ENCODE assay signal across 18 cellular contexts in the genomic region with DNA sequence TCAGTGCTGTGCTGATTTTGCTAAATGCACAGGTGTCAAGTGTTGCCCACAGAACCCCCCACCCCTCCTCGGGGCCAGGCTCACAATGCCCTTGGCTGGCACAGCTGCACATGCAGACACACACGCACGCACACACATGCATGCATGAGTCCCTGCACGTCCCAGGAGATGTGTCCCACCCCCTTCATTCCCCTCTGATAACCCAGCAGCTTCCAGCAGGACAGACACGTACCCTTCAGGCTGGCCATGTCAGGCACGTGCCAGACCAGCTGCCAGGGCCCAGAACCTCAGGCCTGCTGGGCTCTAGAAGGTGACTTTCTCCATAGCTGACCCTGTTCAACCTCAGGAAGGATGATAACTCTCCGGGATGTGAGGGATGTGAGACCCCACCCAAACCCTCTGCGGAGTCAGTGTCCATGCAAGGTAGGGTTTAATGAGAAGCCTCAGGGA. TPM values are rescaled to one million over a fixed set of nuclear protein-coding genes. Genes with fewer than 3 reads are reported as not detected.
DNase-seq lines count a peak whose midpoint lies in the region; ATAC-seq and TF ChIP-seq lines count a peak whose summit lies in the region.
"Had no signal": no experiment of that assay in that cellular context is flagged by ENCODE, and none has a peak within 500 bp of the region (broad histone marks: within the 10 kb centered on the region; RNA-seq: fewer than 3 reads in every experiment).

No MANE protein-coding gene starts in this region.

- H3F3A ChIP-seq in OCI-LY1 (ENCODE audit: insufficient read depth, low read length), result no peaks in the 10 kb centered on the region

- H3K36me3 ChIP-seq in BE2C, result no peaks in the 10 kb centered on the region
- H3K36me3 ChIP-seq in OCI-LY1 (ENCODE audit: insufficient read depth, low read length), result no peaks in the 10 kb centered on the region
- H3K36me3 ChIP-seq: SJCRH30 had no signal

- H3K27ac ChIP-seq in OCI-LY1 (ENCODE audit: low read depth, low read length, poor library complexity, severe bottlenecking), result no peak overlapping the region
- no peak overlapping the region for H3K27ac ChIP-seq in right cardiac atrium (ENCODE audit: low read length)
- H3K27ac ChIP-seq: SJCRH30 had no signal

- H3K36me3 Mint-ChIP-seq in activated T-cell treated with anti-CD3 and anti-CD28 coated beads, Interleukin-2, amount 50 U/mL, for 72 hours (ENCODE audit: insufficient read depth in 2 of 2), result no peaks in the 10 kb centered on the region

- H3K4me1 ChIP-seq in BE2C, result peaks cover 36% of the 10 kb centered on the region
- H3K4me1 ChIP-seq in OCI-LY1 (ENCODE audit: insufficient read depth, low read length, severe bottlenecking), result peaks cover 72% of the 10 kb centered on the region
- peaks cover 4% of the 10 kb centered on the region for H3K4me1 ChIP-seq in right cardiac atrium (ENCODE audit: control insufficient read depth, insufficient read depth, low read length)

- no peaks in the 10 kb centered on the region for H3K9me3 Mint-ChIP-seq in activated T-cell treated with anti-CD3 and anti-CD28 coated beads, Interleukin-2, amount 50 U/mL, for 72 hours

- intact Hi-C loops in right cardiac atrium (cut with DNase I), result loop anchor here in 1 of 4 donors (10.0 kb wide), 1 partner anchor 418 kb away; no protein-coding TSS in a partner anchor

- H3K27me3 ChIP-seq in BE2C (no peaks in the 10 kb centered on the region), OCI-LY1 (ENCODE audit: insufficient read depth, low read length) (no peaks in the 10 kb centered on the region), right cardiac atrium (ENCODE audit: control insufficient read depth, insufficient read depth) (no peaks in the 10 kb centered on the region)
- H3K27me3 ChIP-seq: SJCRH30 had no signal

- peaks cover 7% of the 10 kb centered on the region for H3K27me3 Mint-ChIP-seq in activated T-cell treated with anti-CD3 and anti-CD28 coated beads, Interleukin-2, amount 50 U/mL, for 72 hours (ENCODE audit: low read depth)

- H3K4me3 ChIP-seq in BE2C (ENCODE audit: low read depth, low read length) (peak overlapping the region; percentile 21), OCI-LY1 (ENCODE audit: low read depth, low read length, poor library complexity, severe bottlenecking) (peak overlapping the region; percentile 40), right cardiac atrium (ENCODE audit: low read length) (no peak overlapping the region)
- H3K4me3 ChIP-seq: SJCRH30 had no signal

- 63% methylated on average over 8 of the region's 8 CpGs for WGBS in right cardiac atrium

- H4K20me1 ChIP-seq in OCI-LY1 (ENCODE audit: insufficient read depth, low read length), result no peaks in the 10 kb centered on the region

- no peak overlapping the region for H3K4me3 Mint-ChIP-seq in activated T-cell treated with anti-CD3 and anti-CD28 coated beads, Interleukin-2, amount 50 U/mL, for 72 hours

- no peaks in the 10 kb centered on the region for H3K79me2 ChIP-seq in OCI-LY1 (ENCODE audit: insufficient read depth, low read length)

- no peak overlapping the region; the same call in 1 of the 2 replicates for H3K9ac ChIP-seq in OCI-LY1 (ENCODE audit: low read length)

- H3K9me3 ChIP-seq in BE2C (no peaks in the 10 kb centered on the region), OCI-LY1 (ENCODE audit: low read length) (no peaks in the 10 kb centered on the region), right cardiac atrium (ENCODE audit: control insufficient read depth, low read length) (no peaks in the 10 kb centered on the region)
- H3K9me3 ChIP-seq: SJCRH30 had no signal

- peak overlapping the region; percentile 28; the same call in 1 of the 2 replicates for H3K4me2 ChIP-seq in OCI-LY1 (ENCODE audit: low read length)

- H3K27ac Mint-ChIP-seq in activated T-cell treated with anti-CD3 and anti-CD28 coated beads, Interleukin-2, amount 50 U/mL, for 72 hours, result peak overlapping the region; percentile 44

- no peak overlapping the region for H2AFZ ChIP-seq in OCI-LY1 (ENCODE audit: low read length)

- peaks cover 6% of the 10 kb centered on the region for H3K4me1 Mint-ChIP-seq in activated T-cell treated with anti-CD3 and anti-CD28 coated beads, Interleukin-2, amount 50 U/mL, for 72 hours (ENCODE audit: low read depth)

- no peak for ATAC-seq in activated T-cell treated with anti-CD3 and anti-CD28 coated beads, Interleukin-2, amount 50 U/mL, for 72 hours (replicated peaks in 1 of 2)
- peak; percentile 2 for ATAC-seq in right cardiac atrium
- no peak for ATAC-seq in HG03442 (IDR thresholded peaks at IDR 0.05; ENCODE audit: unreplicated experiment)
- ATAC-seq in HG02981 (IDR thresholded peaks at IDR 0.05; ENCODE audit: unreplicated experiment), result no peak
- ATAC-seq: Panc1 had no signal

- H3K9me2 ChIP-seq in OCI-LY1 (ENCODE audit: low read depth, low read length), result no peaks in the 10 kb centered on the region

- DNase-seq in activated T-cell treated with anti-CD3 and anti-CD28 coated beads, Interleukin-2, amount 50 U/mL, for 72 hours, result no peak
- DNase-seq in activated T-cell treated with anti-CD3 and anti-CD28 coated beads, Interleukin-2, amount 50 U/mL, for 1 hour, result no peak
- DNase-seq in BE2C (peak; percentile 76), right cardiac atrium (peak in 1 of 3 donors; percentile 68), COLO829 (ENCODE audit: low spot score) (no peak)
- DNase-seq: AML-193, MM.1S, NCI-H1092 treated with DMSO at 0.1 percent for 48 hours, NCI-H146, NCI-H2029, NCI-H2227 treated with DMSO at 0.1 percent for 48 hours, NCI-H510A, NCI-H748 treated with DMSO at 0.1 percent for 48 hours, SJCRH30 had no signal

- TF ChIP-seq CTCF in BE2C (IDR thresholded peaks at IDR 0.05; ENCODE audit: low read depth, low read length) (no peak), OCI-LY1 (IDR thresholded peaks at IDR 0.05; ENCODE audit: low read length) (no peak)

RNA-seq across cellular contexts. Expression of gene MRPL14, which starts 44.4 kb away (rescaled TPM):
- total RNA-seq in activated T-cell treated with anti-CD3 and anti-CD28 coated beads, Interleukin-2, amount 50 U/mL, for 72 hours, result 10 to 100 TPM; 31.6 to 33.6 TPM
- polyA plus RNA-seq in BE2C (2012; ENCODE audit: insufficient read depth, insufficient read length, low read depth), result 190 TPM
- 10 to 100 TPM; 31.0 to 38.1 (median 36.6) TPM for total RNA-seq in right cardiac atrium
- 44.7 TPM for polyA plus RNA-seq in right cardiac atrium

RNA-seq across cellular contexts. Expression of gene TMEM63B, which starts 44.5 kb away (rescaled TPM):
- total RNA-seq in activated T-cell treated with anti-CD3 and anti-CD28 coated beads, Interleukin-2, amount 50 U/mL, for 72 hours, result 10 to 100 TPM; 16.3 to 17.9 TPM
- 46.5 TPM for polyA plus RNA-seq in BE2C (2012; ENCODE audit: insufficient read depth, insufficient read length, low read depth)
- total RNA-seq in right cardiac atrium, result 10 to 100 TPM; 41.4 to 44.8 (median 43.4) TPM
- polyA plus RNA-seq in right cardiac atrium, result 27.7 TPM

Comparison
In these comparisons a context has a peak if more than half of its experiments do, and no peak if none do; other contexts are left out.
1. ATAC-seq: peak in right cardiac atrium (2 of 2); none in activated T-cell treated with anti-CD3 and anti-CD28 coated beads, Interleukin-2, amount 50 U/mL, for 72 hours (0 of 2), HG03442 (single experiment) and HG02981 (single experiment).